ENCODE assay signal across 12 cellular contexts in the genomic region with DNA sequence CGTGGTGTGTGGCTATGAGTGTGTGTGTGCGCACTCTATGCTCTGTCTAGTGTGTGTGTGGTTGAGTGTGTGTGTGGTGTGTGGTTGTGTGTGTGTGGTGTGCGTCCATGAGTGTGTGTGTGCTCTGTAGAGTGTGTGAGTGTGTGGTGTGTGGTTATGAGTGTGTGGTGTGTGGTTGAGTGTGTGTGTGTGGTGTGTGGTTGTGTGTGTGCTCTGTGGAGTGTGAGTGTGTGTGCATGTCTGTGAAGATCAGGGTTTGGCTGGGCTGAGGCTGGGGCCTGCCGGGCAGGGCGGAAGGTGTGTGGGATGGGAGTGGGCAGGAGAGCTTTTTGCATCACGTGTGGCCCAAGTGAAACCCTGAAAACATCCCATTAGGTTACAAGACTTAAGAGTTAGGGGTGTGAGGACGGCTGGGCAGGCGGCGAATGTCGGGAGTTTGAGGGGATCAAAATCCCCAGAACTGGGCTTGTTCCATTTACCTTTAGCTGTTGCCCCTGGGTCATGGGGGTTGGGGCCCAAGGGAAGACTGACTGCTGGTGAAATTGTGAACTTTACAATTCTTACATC. TPM values are rescaled to one million over a fixed set of nuclear protein-coding genes. Genes with fewer than 3 reads are reported as not detected.
DNase-seq lines count a peak whose midpoint lies in the region; ATAC-seq lines count a peak whose summit lies in the region.
"Had no signal": no experiment of that assay in that cellular context is flagged by ENCODE, and none has a peak within 500 bp of the region (broad histone marks: within the 10 kb centered on the region; RNA-seq: fewer than 3 reads in every experiment).

No MANE protein-coding gene starts in this region.

- no peak overlapping the region for H3K9ac ChIP-seq in Karpas-422 (ENCODE audit: low read length)

- DNase-seq in germinal center (ENCODE audit: low spot score) (peak; percentile 27), Karpas-422 (no peak), NCI-H1930 (lab: John Stamatoyannopoulos, UW) (no peak)
- DNase-seq in activated naive CD4-positive, alpha-beta T cell treated with anti-CD3 and anti-CD28 coated beads, Interleukin-2, amount 10 ng/mL, durations not matched to agents 7 days and 5 days: no peak

- H3K27me3 Mint-ChIP-seq in activated naive CD4-positive, alpha-beta T cell treated with anti-CD3 and anti-CD28 coated beads, Interleukin-2, amount 10 ng/mL, durations not matched to agents 7 days and 5 days: no peaks in the 10 kb centered on the region

- H3K27me3 ChIP-seq in Karpas-422 (ENCODE audit: low read length): no peaks in the 10 kb centered on the region

- H3K9me3 Mint-ChIP-seq in activated naive CD4-positive, alpha-beta T cell treated with anti-CD3 and anti-CD28 coated beads, Interleukin-2, amount 10 ng/mL, durations not matched to agents 7 days and 5 days: no peaks in the 10 kb centered on the region
- H3K9me3 Mint-ChIP-seq: activated T-helper 2 cell treated with anti-CD3 and anti-CD28 coated beads, Interferon-gamma antibody, Interleukin-2, Interleukin-4, amounts not matched to agents 10 μg/mL and 5 μg/mL and 100 μg/mL, durations not matched to agents 14 hours and 24 hours and 36 hours had no signal

- H3K4me1 Mint-ChIP-seq in activated naive CD4-positive, alpha-beta T cell treated with anti-CD3 and anti-CD28 coated beads, Interleukin-2, amount 10 ng/mL, durations not matched to agents 7 days and 5 days: peaks cover 26% of the 10 kb centered on the region

- H3K36me3 ChIP-seq in Karpas-422 (ENCODE audit: insufficient read depth, low read length): no peaks in the 10 kb centered on the region

- H3K4me2 ChIP-seq in Karpas-422 (ENCODE audit: low read depth, low read length, poor library complexity, severe bottlenecking): no peak overlapping the region

- H3K27ac Mint-ChIP-seq in activated naive CD4-positive, alpha-beta T cell treated with anti-CD3 and anti-CD28 coated beads, Interleukin-2, amount 10 ng/mL, durations not matched to agents 7 days and 5 days: no peak overlapping the region
- H3K27ac Mint-ChIP-seq: activated T-helper 2 cell treated with anti-CD3 and anti-CD28 coated beads, Interferon-gamma antibody, Interleukin-2, Interleukin-4, amounts not matched to agents 10 μg/mL and 5 μg/mL and 100 μg/mL, durations not matched to agents 14 hours and 24 hours and 36 hours had no signal

- H3K9me2 ChIP-seq in Karpas-422 (replicated peaks; ENCODE audit: insufficient read depth, low read length): no peaks in the 10 kb centered on the region

- peaks cover 15% of the 10 kb centered on the region for H3K36me3 Mint-ChIP-seq in activated naive CD4-positive, alpha-beta T cell treated with anti-CD3 and anti-CD28 coated beads, Interleukin-2, amount 10 ng/mL, durations not matched to agents 7 days and 5 days

- no peaks in the 10 kb centered on the region for H4K20me1 ChIP-seq in Karpas-422 (ENCODE audit: insufficient read depth, low read depth, low read length)

- H3K9me3 ChIP-seq in Karpas-422 (ENCODE audit: low read length): no peaks in the 10 kb centered on the region

- H3K27ac ChIP-seq in Karpas-422 (ENCODE audit: low read length): no peak overlapping the region

- H3K79me2 ChIP-seq in Karpas-422 (ENCODE audit: low read length): no peaks in the 10 kb centered on the region

- no peak overlapping the region for H3K4me3 Mint-ChIP-seq in activated naive CD4-positive, alpha-beta T cell treated with anti-CD3 and anti-CD28 coated beads, Interleukin-2, amount 10 ng/mL, durations not matched to agents 7 days and 5 days

- no peak overlapping the region for H3K4me3 ChIP-seq in Karpas-422 (ENCODE audit: low read length)

- CTCF ChIA-PET in activated naive CD4-positive, alpha-beta T cell treated with anti-CD3 and anti-CD28 coated beads, Interleukin-2, amount 10 ng/mL, durations not matched to agents 7 days and 5 days (lab: Charles Lee): interaction anchor here (0.9 to 13.5 kb wide), 7 partner anchors 9 to 155 kb away, joined by 3 to 265 read pairs (median 5); no protein-coding TSS in a partner anchor

- ATAC-seq in GM18498 (IDR thresholded peaks at IDR 0.05; ENCODE audit: unreplicated experiment) (peak; percentile 28), GM21367 (IDR thresholded peaks at IDR 0.05; ENCODE audit: unreplicated experiment) (peak; percentile 24), HG03175 (IDR thresholded peaks at IDR 0.05; ENCODE audit: unreplicated experiment) (peak; percentile 19), HG02571 (IDR thresholded peaks at IDR 0.05; ENCODE audit: unreplicated experiment) (no peak)
- ATAC-seq: SK-N-SH treated with all-trans-retinoic acid at 6 μM for 48 hours had no signal

- H2AFZ ChIP-seq in Karpas-422 (ENCODE audit: low read length): no peak overlapping the region

- no peaks in the 10 kb centered on the region for H3K4me1 ChIP-seq in Karpas-422 (ENCODE audit: low read length)

RNA-seq across cellular contexts. Expression of a gene that starts 2.9 kb away (rescaled TPM):
- total RNA-seq in Karpas-422 (2014; rRNA removed; shearing (Covaris generic); ENCODE audit: low replicate concordance): not detected in 2 replicates

RNA-seq across cellular contexts. Expression of a gene that starts 21.6 kb away (rescaled TPM):
- total RNA-seq in Karpas-422 (2014; rRNA removed; shearing (Covaris generic); ENCODE audit: low replicate concordance): not detected in 2 replicates
- total RNA-seq: activated T-helper 2 cell treated with anti-CD3 and anti-CD28 coated beads, Interferon-gamma antibody, Interleukin-2, Interleukin-4, amounts not matched to agents 10 μg/mL and 5 μg/mL and 100 μg/mL, durations not matched to agents 14 hours and 24 hours and 36 hours; M059J had no signal

RNA-seq across cellular contexts. Expression of a gene that starts 27.4 kb away (rescaled TPM):
- not detected in 2 replicates for total RNA-seq in Karpas-422 (2014; rRNA removed; shearing (Covaris generic); ENCODE audit: low replicate concordance)
- total RNA-seq: liver had no signal

RNA-seq across cellular contexts. Expression of a gene that starts 45.6 kb away (rescaled TPM):
- total RNA-seq in Karpas-422 (2014; rRNA removed; shearing (Covaris generic); ENCODE audit: low replicate concordance): not detected in 2 replicates
- total RNA-seq: activated T-helper 2 cell treated with anti-CD3 and anti-CD28 coated beads, Interferon-gamma antibody, Interleukin-2, Interleukin-4, amounts not matched to agents 10 μg/mL and 5 μg/mL and 100 μg/mL, durations not matched to agents 14 hours and 24 hours and 36 hours; M059J had no signal

RNA-seq across cellular contexts. Expression of a gene that starts 59.2 kb away (rescaled TPM):
- total RNA-seq in Karpas-422 (2014; rRNA removed; shearing (Covaris generic); ENCODE audit: low replicate concordance): not detected in 2 replicates
- total RNA-seq: activated T-helper 2 cell treated with anti-CD3 and anti-CD28 coated beads, Interferon-gamma antibody, Interleukin-2, Interleukin-4, amounts not matched to agents 10 μg/mL and 5 μg/mL and 100 μg/mL, durations not matched to agents 14 hours and 24 hours and 36 hours; M059J had no signal
